Comparison of ENCODE assay signal across 1 cellular context in genomic region chr18:8709248-8710059, GRCh38.
TF ChIP-seq lines count a peak whose summit lies in the region.

No MANE protein-coding gene starts in this region.

TF ChIP-seq in K562, 482 proteins besides CTCF, POLR2A, EP300 and RAD21:
- TF ChIP-seq NFIC (IDR thresholded peaks at IDR 0.05): 0 out of 2 replicates have a peak, but pooled peaks have one; percentile 32
- TF ChIP-seq HMGXB4 (CRISPR knock-in tag; IDR thresholded peaks at IDR 0.05): no peak
- TF ChIP-seq, protein P1, sequence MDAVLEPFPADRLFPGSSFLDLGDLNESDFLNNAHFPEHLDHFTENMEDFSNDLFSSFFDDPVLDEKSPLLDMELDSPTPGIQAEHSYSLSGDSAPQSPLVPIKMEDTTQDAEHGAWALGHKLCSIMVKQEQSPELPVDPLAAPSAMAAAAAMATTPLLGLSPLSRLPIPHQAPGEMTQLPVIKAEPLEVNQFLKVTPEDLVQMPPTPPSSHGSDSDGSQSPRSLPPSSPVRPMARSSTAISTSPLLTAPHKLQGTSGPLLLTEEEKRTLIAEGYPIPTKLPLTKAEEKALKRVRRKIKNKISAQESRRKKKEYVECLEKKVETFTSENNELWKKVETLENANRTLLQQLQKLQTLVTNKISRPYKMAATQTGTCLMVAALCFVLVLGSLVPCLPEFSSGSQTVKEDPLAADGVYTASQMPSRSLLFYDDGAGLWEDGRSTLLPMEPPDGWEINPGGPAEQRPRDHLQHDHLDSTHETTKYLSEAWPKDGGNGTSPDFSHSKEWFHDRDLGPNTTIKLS (IDR thresholded peaks at IDR 0.05; ENCODE audit: borderline replicate concordance, low read depth): no peak
- no peak for TF ChIP-seq HNRNPL (IDR thresholded peaks at IDR 0.05; ENCODE audit: low read depth, low read length)
- TF ChIP-seq NFATC3 (IDR thresholded peaks at IDR 0.05): no peak
- TF ChIP-seq, protein P2, sequence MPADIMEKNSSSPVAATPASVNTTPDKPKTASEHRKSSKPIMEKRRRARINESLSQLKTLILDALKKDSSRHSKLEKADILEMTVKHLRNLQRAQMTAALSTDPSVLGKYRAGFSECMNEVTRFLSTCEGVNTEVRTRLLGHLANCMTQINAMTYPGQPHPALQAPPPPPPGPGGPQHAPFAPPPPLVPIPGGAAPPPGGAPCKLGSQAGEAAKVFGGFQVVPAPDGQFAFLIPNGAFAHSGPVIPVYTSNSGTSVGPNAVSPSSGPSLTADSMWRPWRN (IDR thresholded peaks at IDR 0.05; ENCODE audit: low read depth): no peak
- TF ChIP-seq HOXB6 (CRISPR knock-in tag; IDR thresholded peaks at IDR 0.05; ENCODE audit: borderline replicate concordance): no peak
- TF ChIP-seq, protein P3, sequence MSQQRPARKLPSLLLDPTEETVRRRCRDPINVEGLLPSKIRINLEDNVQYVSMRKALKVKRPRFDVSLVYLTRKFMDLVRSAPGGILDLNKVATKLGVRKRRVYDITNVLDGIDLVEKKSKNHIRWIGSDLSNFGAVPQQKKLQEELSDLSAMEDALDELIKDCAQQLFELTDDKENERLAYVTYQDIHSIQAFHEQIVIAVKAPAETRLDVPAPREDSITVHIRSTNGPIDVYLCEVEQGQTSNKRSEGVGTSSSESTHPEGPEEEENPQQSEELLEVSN (IDR thresholded peaks at IDR 0.05; ENCODE audit: borderline replicate concordance in 1 of 2, extremely low read depth in 1 of 2, insufficient read depth in 1 of 2, insufficient read length in 1 of 2, low read depth in 1 of 2, low read length in 1 of 2, poor library complexity in 1 of 2, severe bottlenecking in 1 of 2): no peak
- TF ChIP-seq ZNF121 (CRISPR knock-in tag; conservative IDR thresholded peaks at IDR 0.05): peak; percentile 89
- TF ChIP-seq MLX (CRISPR knock-in tag; conservative IDR thresholded peaks at IDR 0.05): no peak
- peak; percentile 12 for TF ChIP-seq RBM25 (IDR thresholded peaks at IDR 0.05; ENCODE audit: low read depth, low read length, severe bottlenecking)
- TF ChIP-seq HINFP (tag; conservative IDR thresholded peaks at IDR 0.05; ENCODE audit: low read depth): no peak
- TF ChIP-seq CSDE1 (IDR thresholded peaks at IDR 0.05): no peak
- TF ChIP-seq ZNF707 (CRISPR knock-in tag; conservative IDR thresholded peaks at IDR 0.05): no peak
